Comparison of ENCODE assay signal across 2 cellular contexts in genomic region chr1:145136354-145136753, GRCh38. TPM values are rescaled to one million over a fixed set of nuclear protein-coding genes. Genes with fewer than 3 reads are reported as not detected.
"Had no signal": no experiment of that assay in that cellular context is flagged by ENCODE, and none has a peak within 500 bp of the region (broad histone marks: within the 10 kb centered on the region; RNA-seq: fewer than 3 reads in every experiment).

No MANE protein-coding gene starts in this region.

RNA-seq across cellular contexts. Expression of gene FAM72D, which starts 40.6 kb away (rescaled TPM):
- total RNA-seq: right atrium auricular region, thoracic aorta had no signal
